Comparison of ENCODE assay signal across 27 cellular contexts in genomic region chr21:43278359-43278758, GRCh38.
A peak's percentile ranks its signal among the peaks of the same experiment; 100 is the strongest.
DNase-seq lines count a peak whose midpoint lies in the region; ATAC-seq and TF ChIP-seq lines count a peak whose summit lies in the region.
"Had no signal": no experiment of that assay in that cellular context is flagged by ENCODE, and none has a peak within 500 bp of the region (broad histone marks: within the 10 kb centered on the region; RNA-seq: fewer than 3 reads in every experiment).

No MANE protein-coding gene starts in this region.

- no peaks in the 10 kb centered on the region for H3K9me3 ChIP-seq in left ventricle myocardium inferior (replicated peaks)
- no peaks in the 10 kb centered on the region for H3K9me3 ChIP-seq in mucosa of descending colon
- H3K9me3 ChIP-seq: prostate gland, suprapubic skin had no signal

- H3K27me3 ChIP-seq in left ventricle myocardium inferior (ENCODE audit: low read depth): peaks cover 60% of the 10 kb centered on the region

- peaks cover 3% of the 10 kb centered on the region for H3K4me1 Mint-ChIP-seq in activated naive CD4-positive, alpha-beta T cell treated with anti-CD3 and anti-CD28 coated beads, Interleukin-2, amount 50 U/mL, for 24 hours
- H3K4me1 Mint-ChIP-seq: central memory CD8-positive, alpha-beta T cell had no signal

- H3K27ac ChIP-seq in left ventricle myocardium inferior (replicated peaks): peak overlapping the region; percentile 77
- H3K27ac ChIP-seq: 22Rv1, HL-60, prostate gland, suprapubic skin had no signal

- H3K4me1 ChIP-seq in left ventricle myocardium inferior: peaks cover 16% of the 10 kb centered on the region
- peaks cover 5% of the 10 kb centered on the region for H3K4me1 ChIP-seq in mucosa of descending colon (ENCODE audit: low read depth)
- H3K4me1 ChIP-seq: prostate gland had no signal

- no peaks in the 10 kb centered on the region for H3K9me3 Mint-ChIP-seq in activated naive CD4-positive, alpha-beta T cell treated with anti-CD3 and anti-CD28 coated beads, Interleukin-2, amount 50 U/mL, for 24 hours
- H3K9me3 Mint-ChIP-seq: activated naive CD4-positive, alpha-beta T cell treated with anti-CD3 and anti-CD28 coated beads for 36 hours; activated T-cell treated with anti-CD3 and anti-CD28 coated beads, Interleukin-2, amount 50 U/mL, for 72 hours; central memory CD8-positive, alpha-beta T cell; IgD-negative memory B cell; stimulated activated memory B cell treated with anti-CD40 and anti-IgM and Interleukin-4, amounts not matched to agents 10 μg/mL and 1 μg/mL and 100 μg/mL, for 72 hours; T-cell had no signal

- H3K36me3 Mint-ChIP-seq in activated naive CD4-positive, alpha-beta T cell treated with anti-CD3 and anti-CD28 coated beads, Interleukin-2, amount 50 U/mL, for 24 hours: no peaks in the 10 kb centered on the region
- H3K36me3 Mint-ChIP-seq: IgD-negative memory B cell; stimulated activated memory B cell treated with anti-CD40 and anti-IgM and Interleukin-4, amounts not matched to agents 10 μg/mL and 1 μg/mL and 100 μg/mL, for 72 hours; T-cell had no signal

- H3K27me3 Mint-ChIP-seq in activated naive CD4-positive, alpha-beta T cell treated with anti-CD3 and anti-CD28 coated beads, Interleukin-2, amount 50 U/mL, for 24 hours: peaks cover 3% of the 10 kb centered on the region

- no peak overlapping the region for H3K4me3 Mint-ChIP-seq in activated naive CD4-positive, alpha-beta T cell treated with anti-CD3 and anti-CD28 coated beads, Interleukin-2, amount 50 U/mL, for 24 hours
- H3K4me3 Mint-ChIP-seq: activated naive CD4-positive, alpha-beta T cell treated with anti-CD3 and anti-CD28 coated beads for 36 hours; activated T-cell treated with anti-CD3 and anti-CD28 coated beads, Interleukin-2, amount 50 U/mL, for 72 hours; central memory CD8-positive, alpha-beta T cell; IgD-negative memory B cell; nephron; stimulated activated memory B cell treated with anti-CD40 and anti-IgM and Interleukin-4, amounts not matched to agents 10 μg/mL and 1 μg/mL and 100 μg/mL, for 72 hours; T-cell had no signal

- no peak for DNase-seq in activated naive CD4-positive, alpha-beta T cell treated with anti-CD3 and anti-CD28 coated beads, Interleukin-2, amount 50 U/mL, for 16 hours
- peak; percentile 13 for DNase-seq in left ventricle myocardium inferior
- peak; percentile 39 to 56 (median 50) for DNase-seq in mucosa of descending colon
- no peak for DNase-seq in NCI-H748 treated with DMSO at 0.1 percent for 48 hours (lab: John Stamatoyannopoulos, UW)
- no peak for DNase-seq in G401 (ENCODE audit: low spot score)
- DNase-seq in head of caudate nucleus: no peak
- no peak for DNase-seq in NOMO-1 treated with DMSO at 0.1 percent for 48 hours (lab: John Stamatoyannopoulos, UW; ENCODE audit: unreplicated experiment)
- DNase-seq: activated naive CD4-positive, alpha-beta T cell treated with anti-CD3 and anti-CD28 coated beads for 36 hours; activated T-cell treated with anti-CD3 and anti-CD28 coated beads, Interleukin-2, amount 50 U/mL, for 72 hours; anterior cingulate cortex; DND-41; hypothalamus; NCI-H1105 treated with DMSO at 0.1 percent for 48 hours; NCI-H2081; OCI-M1; SIG-M5; stimulated activated CD4-positive, alpha-beta T cell treated with anti-CD3 and anti-CD28 coated beads, Interleukin-2, amount 100 ng/mL, for 24 hours; T-cell had no signal

- intact Hi-C loops in left ventricle myocardium inferior (cut with micrococcal nuclease): no loop called here
- intact Hi-C loops in mucosa of descending colon (cut with DNase I, micrococcal nuclease): no loop called here
- intact Hi-C loops in head of caudate nucleus (cut with DNase I): no loop called here

- H3K36me3 ChIP-seq in left ventricle myocardium inferior (no peaks in the 10 kb centered on the region), mucosa of descending colon (ENCODE audit: low read depth) (no peaks in the 10 kb centered on the region)
- H3K36me3 ChIP-seq: prostate gland, suprapubic skin had no signal

- peak; percentile 71 for ATAC-seq in mucosa of descending colon
- ATAC-seq: activated T-cell treated with anti-CD3 and anti-CD28 coated beads, Interleukin-2, amount 50 U/mL, for 72 hours; stimulated activated memory B cell treated with anti-CD40 and anti-IgM and Interleukin-4, amounts not matched to agents 10 μg/mL and 1 μg/mL and 100 μg/mL, for 72 hours; T-cell had no signal

- TF ChIP-seq CTCF in left ventricle myocardium inferior (IDR thresholded peaks at IDR 0.05; ENCODE audit: borderline replicate concordance) (no peak), mucosa of descending colon (IDR thresholded peaks at IDR 0.05) (no peak)

- H3K27ac Mint-ChIP-seq in activated naive CD4-positive, alpha-beta T cell treated with anti-CD3 and anti-CD28 coated beads, Interleukin-2, amount 50 U/mL, for 24 hours: peak overlapping the region; percentile 8
- H3K27ac Mint-ChIP-seq: activated naive CD4-positive, alpha-beta T cell treated with anti-CD3 and anti-CD28 coated beads for 36 hours; activated T-cell treated with anti-CD3 and anti-CD28 coated beads, Interleukin-2, amount 50 U/mL, for 72 hours; stimulated activated memory B cell treated with anti-CD40 and anti-IgM and Interleukin-4, amounts not matched to agents 10 μg/mL and 1 μg/mL and 100 μg/mL, for 72 hours; T-cell had no signal

- H3K4me3 ChIP-seq in left ventricle myocardium inferior (no peak overlapping the region), mucosa of descending colon (no peak overlapping the region)
- H3K4me3 ChIP-seq: prostate gland, suprapubic skin had no signal

- in situ Hi-C loops in G401 (cut with HindIII; ENCODE audit: low sequenced_read_pairs): no loop called here

Comparison
In these comparisons a context has a peak if more than half of its experiments do, and no peak if none do; other contexts are left out.
1. DNase-seq: peak in left ventricle myocardium inferior (single experiment) and mucosa of descending colon (3 of 3); none in activated naive CD4-positive, alpha-beta T cell treated with anti-CD3 and anti-CD28 coated beads, Interleukin-2, amount 50 U/mL, for 16 hours (single experiment), NCI-H748 treated with DMSO at 0.1 percent for 48 hours (single experiment), G401 (single experiment), head of caudate nucleus (0 of 42) and NOMO-1 treated with DMSO at 0.1 percent for 48 hours (single experiment).